1 cellular context compared by ENCODE assay signal in the genomic region with DNA sequence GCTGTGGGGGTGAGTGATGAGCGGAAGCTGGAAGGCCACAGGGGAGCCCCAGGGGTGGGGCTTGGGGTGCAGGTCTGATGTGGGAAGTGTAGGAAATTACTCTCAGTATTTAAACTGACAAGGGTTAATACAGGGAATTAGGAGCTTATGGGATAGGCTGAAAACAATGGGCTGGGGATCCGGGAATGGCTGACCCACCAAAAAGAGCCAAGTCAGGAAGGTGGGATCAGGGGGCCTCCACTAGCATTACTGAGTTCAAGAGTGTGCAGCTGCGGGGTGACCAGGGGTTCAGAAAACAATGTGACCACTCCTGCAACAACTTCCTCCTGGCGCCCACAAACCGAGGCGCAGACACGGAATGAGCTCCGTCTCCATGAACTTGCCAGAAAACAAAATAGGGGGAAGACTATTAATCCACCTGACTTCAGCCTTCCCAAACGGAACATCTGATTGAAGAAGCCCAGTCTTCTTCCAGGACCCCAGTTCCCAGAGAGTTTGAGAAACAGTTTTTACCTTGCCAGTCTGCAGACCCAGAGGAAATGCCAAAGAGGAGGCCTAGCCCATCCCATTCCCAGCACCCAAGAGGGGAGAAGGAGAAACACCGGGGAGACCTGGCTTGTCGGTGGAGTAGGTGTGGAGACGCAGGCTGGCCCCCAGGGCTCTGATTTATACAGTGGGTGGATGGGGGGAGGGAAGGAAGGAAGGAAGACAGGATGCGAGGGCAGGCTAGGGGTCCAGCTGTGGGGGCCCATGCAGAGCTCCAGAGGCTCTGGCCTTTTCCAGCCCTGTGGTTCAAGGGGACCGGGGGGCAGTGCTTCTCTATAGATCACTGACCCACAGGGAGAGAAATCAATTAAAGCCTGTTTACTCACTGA.
TF ChIP-seq lines count a peak whose summit lies in the region.

No MANE protein-coding gene starts in this region.

TF ChIP-seq in H1, 55 proteins besides CTCF, POLR2A, EP300 and RAD21:
- 0 out of 2 replicates have a peak, but pooled peaks have one; percentile 7 for TF ChIP-seq RBBP5 (IDR thresholded peaks at IDR 0.05; ENCODE audit: borderline replicate concordance, low read depth, low read length)
- no peak for TF ChIP-seq POU5F1 (IDR thresholded peaks at IDR 0.05; ENCODE audit: low read depth, low read length)
